20 cellular contexts compared by ENCODE assay signal in genomic region chr4:33453916-33454315, GRCh38.
DNase-seq lines count a peak whose midpoint lies in the region; ATAC-seq and TF ChIP-seq lines count a peak whose summit lies in the region.
"Had no signal": no experiment of that assay in that cellular context is flagged by ENCODE, and none has a peak within 500 bp of the region (broad histone marks: within the 10 kb centered on the region; RNA-seq: fewer than 3 reads in every experiment).

No MANE protein-coding gene starts in this region.

- no peak overlapping the region for H3K4me3 ChIP-seq in trophoblast cell (ENCODE audit: low read depth, low read length)
- H3K4me3 ChIP-seq: A549; BLaER1 treated with 17β-estradiol and CSF1 and Interleukin-3, amounts not matched to agents 10 nM and 100 nM; GM23338 had no signal

- H3K4me1 ChIP-seq in trophoblast cell (ENCODE audit: control insufficient read depth in 1 of 2, insufficient read depth in 2 of 2, low read length in 2 of 2): no peaks in the 10 kb centered on the region
- H3K4me1 ChIP-seq: A549; BE2C; BLaER1 treated with 17β-estradiol and CSF1 and Interleukin-3, amounts not matched to agents 10 nM and 100 nM had no signal

- no peaks in the 10 kb centered on the region for H3K36me3 ChIP-seq in trophoblast cell (ENCODE audit: control insufficient read depth in 1 of 2, insufficient read depth in 2 of 2, low read length in 2 of 2)
- H3K36me3 ChIP-seq: BE2C; BLaER1 treated with 17β-estradiol and CSF1 and Interleukin-3, amounts not matched to agents 10 nM and 100 nM had no signal

- H2BK12ac ChIP-seq in trophoblast cell (ENCODE audit: low read length): no peak overlapping the region

- WGBS in trophoblast cell (ENCODE audit: extremely low coverage, insufficient coverage, insufficient read length): no CpG with 5 or more reads among the region's 1 CpG

- POLR2A ChIA-PET in RWPE1 (lab: Yijun Ruan, JAX; ENCODE audit: low non-redundant PET): no interaction called here

- H3K27ac ChIP-seq in RWPE1 (peak overlapping the region; percentile 38; the same call in 1 of the 2 replicates), epithelial cell of prostate (peak overlapping the region; percentile 37), trophoblast cell (ENCODE audit: low read depth, low read length) (no peak overlapping the region)
- H3K27ac ChIP-seq: A549; BLaER1 treated with 17β-estradiol and CSF1 and Interleukin-3, amounts not matched to agents 10 nM and 100 nM had no signal

- H3K79me1 ChIP-seq in trophoblast cell (ENCODE audit: low read length): no peaks in the 10 kb centered on the region

- H3K4ac ChIP-seq in trophoblast cell (ENCODE audit: low read depth, low read length): no peak overlapping the region

- no peak overlapping the region for H4K12ac ChIP-seq in trophoblast cell (ENCODE audit: low read depth, low read length)

- H2BK120ac ChIP-seq in trophoblast cell (ENCODE audit: insufficient read depth, low read length, poor library complexity): no peak overlapping the region

- DNase-seq in RWPE1 (ENCODE audit: low spot score) (no peak), epithelial cell of prostate (ENCODE audit: low read depth, low spot score) (peak; percentile 50), trophoblast cell (no peak), NCI-H748 (lab: John Stamatoyannopoulos, UW; ENCODE audit: unreplicated experiment) (no peak)
- DNase-seq: 8988T; ACHN; AML-193; BE2C; CD4-positive, alpha-beta memory T cell; COR-L47; DMS153; DND-41; H9; HFFc6 had no signal

- no peak overlapping the region for H2AK5ac ChIP-seq in trophoblast cell (ENCODE audit: low read length)

- no peak overlapping the region for H4K91ac ChIP-seq in trophoblast cell (ENCODE audit: low read depth, low read length)

- no peak for ATAC-seq in HG02798 (IDR thresholded peaks at IDR 0.05; ENCODE audit: poor library complexity, unreplicated experiment)
- no peak for ATAC-seq in GM18502 (IDR thresholded peaks at IDR 0.05; ENCODE audit: poor library complexity, unreplicated experiment)
- ATAC-seq: A549, GM23338, HCT116 had no signal

- H3K9me3 ChIP-seq in trophoblast cell (ENCODE audit: insufficient read depth, low read depth, low read length): no peaks in the 10 kb centered on the region
- H3K9me3 ChIP-seq: A549; BE2C; BLaER1 treated with 17β-estradiol and CSF1 and Interleukin-3, amounts not matched to agents 10 nM and 100 nM had no signal

- no peak overlapping the region for H3K14ac ChIP-seq in trophoblast cell (ENCODE audit: low read length)

- TF ChIP-seq CTCF in RWPE1 (conservative IDR thresholded peaks at IDR 0.05; ENCODE audit: low read depth): no peak

- no peak overlapping the region for H3K18ac ChIP-seq in trophoblast cell (ENCODE audit: low read length)

- H3K79me2 ChIP-seq in trophoblast cell (ENCODE audit: control insufficient read depth, insufficient read depth, low read length, poor library complexity): no peaks in the 10 kb centered on the region

- no peak overlapping the region for H2BK5ac ChIP-seq in trophoblast cell (ENCODE audit: low read depth, low read length, poor library complexity)

- H3K23ac ChIP-seq in trophoblast cell (ENCODE audit: low read length): no peak overlapping the region

- no peaks in the 10 kb centered on the region for H3K27me3 ChIP-seq in trophoblast cell (ENCODE audit: insufficient read depth, low read length)
- H3K27me3 ChIP-seq: BE2C; BLaER1 treated with 17β-estradiol and CSF1 and Interleukin-3, amounts not matched to agents 10 nM and 100 nM had no signal

- H4K8ac ChIP-seq in trophoblast cell (ENCODE audit: low read depth, low read length): peak overlapping the region; percentile 11

- H2AFZ ChIP-seq in trophoblast cell (ENCODE audit: insufficient read depth, low read length, poor library complexity): no peak overlapping the region
- H2AFZ ChIP-seq: GM23338 had no signal

- CTCF ChIA-PET in RWPE1 (lab: Yijun Ruan, JAX): interaction anchor here (0.9 kb wide), 1 partner anchor 19 kb away, joined by 3 read pairs; no protein-coding TSS in a partner anchor

- H3K9ac ChIP-seq in trophoblast cell (ENCODE audit: low read length): no peak overlapping the region
- H3K9ac ChIP-seq: BLaER1 treated with 17β-estradiol and CSF1 and Interleukin-3, amounts not matched to agents 10 nM and 100 nM had no signal

- H3K4me2 ChIP-seq in trophoblast cell (ENCODE audit: low read length): no peak overlapping the region
- H3K4me2 ChIP-seq: A549; BLaER1 treated with 17β-estradiol and CSF1 and Interleukin-3, amounts not matched to agents 10 nM and 100 nM; GM23338 had no signal
